In the genomic region with DNA sequence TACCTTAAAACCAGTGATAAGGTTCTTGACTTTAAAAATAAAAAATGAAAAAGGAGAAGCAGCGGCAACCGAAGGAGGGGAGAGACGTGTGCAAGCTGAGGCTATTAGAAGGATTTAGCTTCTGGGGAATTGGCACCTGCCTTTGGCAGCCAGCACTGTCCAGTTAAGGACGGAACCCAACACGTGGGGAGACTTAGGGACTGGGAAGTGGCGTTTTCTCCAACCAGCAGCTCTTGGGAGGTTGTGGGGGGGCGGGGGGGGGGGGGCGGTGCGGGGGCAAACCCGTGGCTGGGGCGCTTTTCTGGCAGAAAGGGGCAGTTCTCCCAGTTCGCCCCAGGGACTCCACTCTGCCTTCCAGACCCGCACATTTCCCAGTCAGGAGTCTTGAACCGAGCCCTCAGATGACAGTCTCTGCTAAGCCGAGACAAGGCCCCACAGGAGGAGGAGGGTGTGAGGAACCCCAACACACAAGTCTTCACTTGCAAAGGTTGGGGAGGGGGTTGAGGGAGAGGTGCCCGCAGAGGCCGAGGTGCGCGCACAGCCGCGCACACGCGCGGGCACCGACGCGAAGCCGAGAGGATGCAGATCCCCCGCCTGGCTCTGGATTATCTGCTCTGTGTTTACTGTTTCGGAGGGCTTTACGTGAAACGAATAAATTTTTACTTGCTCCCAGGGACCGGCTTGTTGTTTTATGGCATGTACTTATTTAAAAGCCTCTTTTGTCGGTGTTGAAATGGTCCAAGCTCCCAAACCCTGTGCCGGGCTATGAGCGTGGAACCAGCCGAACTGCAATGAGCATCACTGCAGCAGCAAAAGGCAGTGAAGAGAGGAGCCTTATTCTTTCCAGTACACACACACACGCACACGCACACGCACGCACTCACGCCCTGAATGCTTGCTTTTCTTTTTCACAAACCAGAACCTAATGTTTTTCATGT, we compare ENCODE assay signal across 8 cellular contexts.
DNase-seq lines count a peak whose midpoint lies in the region; ATAC-seq, FAIRE-seq and TF ChIP-seq lines count a peak whose summit lies in the region.

No MANE protein-coding gene starts in this region.

- ATAC-seq in HG03457 (IDR thresholded peaks at IDR 0.05; ENCODE audit: unreplicated experiment) = no peak

- H3K4me1 ChIP-seq in HUES48 (ENCODE audit: control insufficient read depth, insufficient read depth, low read length) (peaks cover 35% of the 10 kb centered on the region), stomach smooth muscle (ENCODE audit: control insufficient read depth, insufficient read depth, low read length) (peaks cover 8% of the 10 kb centered on the region)

- H3K4me3 ChIP-seq in HUES48 (ENCODE audit: low read depth, low read length) = peak overlapping the region; percentile 75
- peak overlapping the region; percentile 82 to 86 for H3K4me3 ChIP-seq in stomach smooth muscle (ENCODE audit: low read length in 2 of 2)

- H3K9ac ChIP-seq in HUES48 (ENCODE audit: low read depth, low read length) = no peak overlapping the region
- peak overlapping the region; percentile 82 to 97 for H3K9ac ChIP-seq in stomach smooth muscle (ENCODE audit: low read length in 2 of 2)

- DNase-seq in D341Med (ENCODE audit: low spot score) = peak; percentile 34
- peak; percentile 24 to 33 for DNase-seq in activated T-cell treated with anti-CD3 and anti-CD28 coated beads, Interleukin-2, amount 50 U/mL, for 48 hours
- peak; percentile 22 for DNase-seq in iPS-NIHi11 (ENCODE audit: low spot score)
- DNase-seq in GM12891 (ENCODE audit: insufficient read length, low spot score) = no peak
- no peak for DNase-seq in activated CD4-positive, CD25-positive, alpha-beta regulatory T cell (lab: John Stamatoyannopoulos, UW)

- H3K36me3 ChIP-seq in HUES48 (ENCODE audit: control insufficient read depth, insufficient read depth, low read length) (no peaks in the 10 kb centered on the region), stomach smooth muscle (ENCODE audit: control insufficient read depth in 2 of 2, insufficient read depth in 2 of 2, low read length in 2 of 2) (no peaks in the 10 kb centered on the region)

- no peak for FAIRE-seq in GM12891 (lab: Jason Lieb, UNC)

- no peak overlapping the region for H3K27ac ChIP-seq in HUES48 (ENCODE audit: low read depth, low read length)
- H3K27ac ChIP-seq in stomach smooth muscle (ENCODE audit: low read length) = peak overlapping the region; percentile 99

- no peak for TF ChIP-seq POLR2A in GM12891 (IDR thresholded peaks at IDR 0.05; ENCODE audit: low read depth, low read length)

- peaks cover 63% of the 10 kb centered on the region for H3K27me3 ChIP-seq in HUES48 (ENCODE audit: control insufficient read depth, insufficient read depth, low read length)
- peaks cover 0 to 2% of the 10 kb centered on the region in 2 donors for H3K27me3 ChIP-seq in stomach smooth muscle (ENCODE audit: control insufficient read depth in 1 of 2, insufficient read depth in 2 of 2, low read length in 2 of 2)

- H3K9me3 ChIP-seq in HUES48 (ENCODE audit: control insufficient read depth, insufficient read depth, low read length) = no peaks in the 10 kb centered on the region
- H3K9me3 ChIP-seq in stomach smooth muscle (ENCODE audit: control insufficient read depth in 2 of 2, low read length in 2 of 2) = no peaks in the 10 kb centered on the region

TF ChIP-seq in GM12891, 5 proteins besides CTCF, POLR2A, EP300 and RAD21:
- no peak for TF ChIP-seq POU2F2 (IDR thresholded peaks at IDR 0.05; ENCODE audit: low read depth, low read length)
- no peak for TF ChIP-seq TAF1 (IDR thresholded peaks at IDR 0.05; ENCODE audit: low read depth, low read length)
- TF ChIP-seq PAX5 (IDR thresholded peaks at IDR 0.05; ENCODE audit: insufficient read depth, low read length, severe bottlenecking) = no peak
- no peak for TF ChIP-seq SPI1 (IDR thresholded peaks at IDR 0.05; ENCODE audit: low read depth, low read length)
- TF ChIP-seq POLR2AphosphoS5 (IDR thresholded peaks at IDR 0.05; ENCODE audit: low read depth, low read length) = no peak

Comparison
In these comparisons a context has a peak if more than half of its experiments do, and no peak if none do; other contexts are left out.
1. DNase-seq: peak in D341Med (single experiment), activated T-cell treated with anti-CD3 and anti-CD28 coated beads, Interleukin-2, amount 50 U/mL, for 48 hours (2 of 2) and iPS-NIHi11 (single experiment); none in GM12891 (single experiment) and activated CD4-positive, CD25-positive, alpha-beta regulatory T cell (0 of 4).